ENCODE assay signal across 22 cellular contexts in genomic region chr1:152873495-152873894, GRCh38. TPM values are rescaled to one million over a fixed set of nuclear protein-coding genes. Genes with fewer than 3 reads are reported as not detected.
DNase-seq lines count a peak whose midpoint lies in the region; ATAC-seq and TF ChIP-seq lines count a peak whose summit lies in the region.
"Had no signal": no experiment of that assay in that cellular context is flagged by ENCODE, and none has a peak within 500 bp of the region (broad histone marks: within the 10 kb centered on the region; RNA-seq: fewer than 3 reads in every experiment).

No MANE protein-coding gene starts in this region.

- TF ChIP-seq CTCF in IMR-90 (conservative IDR thresholded peaks at IDR 0.05; ENCODE audit: low read depth, low read length) (no peak), mammary epithelial cell (conservative IDR thresholded peaks at IDR 0.05 in 1 of 2, IDR thresholded peaks at IDR 0.05 in 1 of 2; ENCODE audit: extremely low read depth in 1 of 2, insufficient read depth in 1 of 2, low read depth in 1 of 2, low read length in 2 of 2) (no peak), fibroblast of the aortic adventitia (IDR thresholded peaks at IDR 0.05; ENCODE audit: insufficient read depth, low read length) (no peak)

- no peaks in the 10 kb centered on the region for H3K36me3 Mint-ChIP-seq in activated naive CD4-positive, alpha-beta T cell treated with anti-CD3 and anti-CD28 coated beads for 36 hours (ENCODE audit: low read depth)
- H3K36me3 Mint-ChIP-seq: CD4-positive, CD25-positive, alpha-beta regulatory T cell had no signal

- dilution Hi-C loops in IMR-90 (cut with HindIII; ENCODE audit: low sequenced_read_pairs, unreplicated experiment) (no loop called here), mammary epithelial cell (cut with HindIII; ENCODE audit: low sequenced_read_pairs) (no loop called here)

- no peaks in the 10 kb centered on the region for H3K9me3 ChIP-seq in IMR-90 (ENCODE audit: control insufficient read depth, insufficient read depth, low read length)
- no peaks in the 10 kb centered on the region for H3K9me3 ChIP-seq in mammary epithelial cell (replicated peaks; ENCODE audit: insufficient read depth, low read length)
- H3K9me3 ChIP-seq: BE2C, Peyer's patch, SJCRH30 had no signal

- H3K4me3 Mint-ChIP-seq in activated naive CD4-positive, alpha-beta T cell treated with anti-CD3 and anti-CD28 coated beads for 36 hours = no peak overlapping the region
- H3K4me3 Mint-ChIP-seq: CD4-positive, CD25-positive, alpha-beta regulatory T cell had no signal

- DNase-seq in EH (ENCODE audit: low read depth) (peak; percentile 63), IMR-90 (peak; percentile 8), mammary epithelial cell (no peak), fibroblast of the aortic adventitia (ENCODE audit: low read depth) (peak; percentile 10), NCI-H2029 (lab: John Stamatoyannopoulos, UW) (no peak)
- no peak for DNase-seq in activated naive CD4-positive, alpha-beta T cell treated with anti-CD3 and anti-CD28 coated beads for 36 hours
- DNase-seq: BE2C; CD4-positive, CD25-positive, alpha-beta regulatory T cell; KG1; NCI-H1092 treated with DMSO at 0.1 percent for 48 hours; NCI-H1436 treated with DMSO at 0.1 percent for 48 hours; NCI-H1930; NCI-H345; NCI-H524; NCI-H774; NK-92 treated with Interleukin-12 subunit alpha and Interleukin-12 subunit beta, amount 100 ng/mL, for 24 hours; Peyer's patch; SJCRH30 had no signal

- H3K27ac Mint-ChIP-seq in activated naive CD4-positive, alpha-beta T cell treated with anti-CD3 and anti-CD28 coated beads for 36 hours = no peak overlapping the region
- H3K27ac Mint-ChIP-seq: CD4-positive, CD25-positive, alpha-beta regulatory T cell had no signal

- H2BK120ac ChIP-seq in IMR-90 (ENCODE audit: low read depth, low read length) = no peak overlapping the region

- POLR2A ChIA-PET in IMR-90 (lab: Charles Lee; ENCODE audit: unreplicated experiment) = no interaction called here

- no peak overlapping the region for H3K56ac ChIP-seq in IMR-90 (ENCODE audit: extremely low read depth, insufficient read depth, low read length)

- H3K79me1 ChIP-seq in IMR-90 (ENCODE audit: low read depth in 1 of 2, low read length in 2 of 2) = no peaks in the 10 kb centered on the region

- H4K8ac ChIP-seq in IMR-90 (ENCODE audit: low read depth in 2 of 2, low read length in 2 of 2) = no peak overlapping the region

- no peaks in the 10 kb centered on the region for H3K4me1 ChIP-seq in IMR-90 (ENCODE audit: control insufficient read depth, insufficient read depth, low read length)
- peaks cover 5% of the 10 kb centered on the region for H3K4me1 ChIP-seq in mammary epithelial cell (ENCODE audit: insufficient read depth, low read length)
- H3K4me1 ChIP-seq: BE2C, Peyer's patch, SJCRH30 had no signal

- H2BK15ac ChIP-seq in IMR-90 (ENCODE audit: low read depth, low read length) = no peak overlapping the region

- in situ Hi-C loops in IMR-90 (cut with MboI; ENCODE audit: low sequenced_read_pairs) = loop anchor here (5.0 kb wide), 1 partner anchor 354 kb away; no protein-coding TSS in a partner anchor
- in situ Hi-C loops in mammary epithelial cell (cut with MboI; ENCODE audit: low sequenced_read_pairs in 2 of 2) = loop anchor here (5.0 to 10.0 kb wide), 3 partner anchors 54 to 319 kb away; no protein-coding TSS in a partner anchor

- no peak overlapping the region for H2AK5ac ChIP-seq in IMR-90 (ENCODE audit: low read depth, low read length)

- no peak overlapping the region for H3K23ac ChIP-seq in IMR-90 (ENCODE audit: low read depth, low read length)

- H3K4ac ChIP-seq in IMR-90 (ENCODE audit: low read depth, low read length) = no peak overlapping the region

- H3K4me2 ChIP-seq in IMR-90 (ENCODE audit: low read depth, low read length) = no peak overlapping the region
- H3K4me2 ChIP-seq in mammary epithelial cell (ENCODE audit: insufficient read depth, low read depth, low read length) = peak overlapping the region; percentile 14

- no peaks in the 10 kb centered on the region for H3K9me3 Mint-ChIP-seq in activated naive CD4-positive, alpha-beta T cell treated with anti-CD3 and anti-CD28 coated beads for 36 hours

- H4K20me1 ChIP-seq in IMR-90 (ENCODE audit: insufficient read depth, low read length) (no peaks in the 10 kb centered on the region), mammary epithelial cell (ENCODE audit: insufficient read depth, low read length) (no peaks in the 10 kb centered on the region)

- H2AFZ ChIP-seq in IMR-90 (replicated peaks; ENCODE audit: low read length, poor library complexity) (no peak overlapping the region), mammary epithelial cell (ENCODE audit: low read depth, low read length) (no peak overlapping the region)

- no peak overlapping the region for H2BK20ac ChIP-seq in IMR-90 (ENCODE audit: low read depth, low read length)

- H3K9ac ChIP-seq in IMR-90 (ENCODE audit: low read depth, low read length) = no peak overlapping the region
- no peak overlapping the region for H3K9ac ChIP-seq in mammary epithelial cell (ENCODE audit: insufficient read depth, low read length)

- H3K79me2 ChIP-seq in mammary epithelial cell (ENCODE audit: insufficient read depth, low read length) = no peaks in the 10 kb centered on the region

- H3K27ac ChIP-seq in IMR-90 (ENCODE audit: insufficient read depth, low read length) (no peak overlapping the region), mammary epithelial cell (ENCODE audit: insufficient read depth, low read depth, low read length) (peak overlapping the region; percentile 19)
- H3K27ac ChIP-seq: Peyer's patch, SJCRH30 had no signal

- CTCF ChIA-PET in IMR-90 (lab: Yijun Ruan, JAX) (no interaction called here), mammary epithelial cell (lab: Charles Lee; ENCODE audit: low non-redundant PET) (interaction anchor here (0.6 kb wide), 1 partner anchor 820 kb away, joined by 5 read pairs; no protein-coding TSS in a partner anchor)
- CTCF ChIA-PET in activated naive CD4-positive, alpha-beta T cell treated with anti-CD3 and anti-CD28 coated beads for 36 hours (lab: Charles Lee) = no interaction called here

- no peak overlapping the region for H4K91ac ChIP-seq in IMR-90 (ENCODE audit: insufficient read depth, low read depth, low read length)

- no peak overlapping the region for H3K14ac ChIP-seq in IMR-90 (replicated peaks; ENCODE audit: low read depth, low read length)

- H3K9me1 ChIP-seq in IMR-90 (ENCODE audit: insufficient read depth, low read length) = no peaks in the 10 kb centered on the region

- H3K27me3 Mint-ChIP-seq in activated naive CD4-positive, alpha-beta T cell treated with anti-CD3 and anti-CD28 coated beads for 36 hours (ENCODE audit: low read depth) = peaks cover 8% of the 10 kb centered on the region
- H3K27me3 Mint-ChIP-seq: CD4-positive, CD25-positive, alpha-beta regulatory T cell had no signal

- H4K5ac ChIP-seq in IMR-90 (ENCODE audit: low read depth, low read length) = no peak overlapping the region

- no peak for TF ChIP-seq POLR2A in IMR-90 (IDR thresholded peaks at IDR 0.05; ENCODE audit: low read depth, low read length)

- H2BK5ac ChIP-seq in IMR-90 (ENCODE audit: low read depth, low read length, poor library complexity, severe bottlenecking) = no peak overlapping the region

- no peaks in the 10 kb centered on the region for H3K36me3 ChIP-seq in IMR-90 (ENCODE audit: control insufficient read depth, insufficient read depth, low read length)
- no peaks in the 10 kb centered on the region for H3K36me3 ChIP-seq in mammary epithelial cell (ENCODE audit: insufficient read depth, low read length)
- H3K36me3 ChIP-seq: BE2C, Peyer's patch, SJCRH30 had no signal

- BruUV-seq in IMR-90 (replicated peaks; lab: Mats Ljungman, UMichigan) (no TSS peak), mammary epithelial cell (replicated peaks; lab: Mats Ljungman, UMichigan) (no TSS peak)

- no peaks in the 10 kb centered on the region for H3K4me1 Mint-ChIP-seq in activated naive CD4-positive, alpha-beta T cell treated with anti-CD3 and anti-CD28 coated beads for 36 hours (ENCODE audit: low read depth)
- H3K4me1 Mint-ChIP-seq: CD4-positive, CD25-positive, alpha-beta regulatory T cell had no signal

- H3K27me3 ChIP-seq in IMR-90 (ENCODE audit: control insufficient read depth, insufficient read depth, low read length) (no peaks in the 10 kb centered on the region), mammary epithelial cell (ENCODE audit: insufficient read depth, low read length) (no peaks in the 10 kb centered on the region)
- H3K27me3 ChIP-seq: BE2C, Peyer's patch, SJCRH30 had no signal

- TF ChIP-seq RAD21 in IMR-90 (IDR thresholded peaks at IDR 0.05; ENCODE audit: low read length) = no peak

- no peak overlapping the region for H3K18ac ChIP-seq in IMR-90 (ENCODE audit: low read depth, low read length)

- H3K4me3 ChIP-seq in IMR-90 (ENCODE audit: insufficient read depth, low read depth, low read length) (no peak overlapping the region), mammary epithelial cell (replicated peaks in 1 of 3; ENCODE audit: insufficient read depth in 1 of 3, low read depth in 2 of 3, low read length in 3 of 3) (no peak overlapping the region), fibroblast of the aortic adventitia (ENCODE audit: low read depth, low read length) (no peak overlapping the region)
- H3K4me3 ChIP-seq: Peyer's patch, SJCRH30 had no signal

- intact Hi-C loops in IMR-90 (cut with micrococcal nuclease) = no loop called here
- intact Hi-C loops in mammary epithelial cell (cut with micrococcal nuclease) = loop anchor here (1.0 to 5.0 kb wide), 4 partner anchors 34 to 414 kb away; partner anchors contain the start of gene IVL
- intact Hi-C loops in activated naive CD4-positive, alpha-beta T cell treated with anti-CD3 and anti-CD28 coated beads for 36 hours (cut with micrococcal nuclease) = no loop called here

- peak; percentile 59 for ATAC-seq in IMR-90 (ENCODE audit: low read depth)
- ATAC-seq in HG03378 (IDR thresholded peaks at IDR 0.05; ENCODE audit: unreplicated experiment) = no peak
- ATAC-seq in GM18502 (IDR thresholded peaks at IDR 0.05; ENCODE audit: poor library complexity, unreplicated experiment) = no peak

- H2AK9ac ChIP-seq in IMR-90 (replicated peaks; ENCODE audit: low read depth, low read length, poor library complexity) = no peak overlapping the region

RNA-seq across cellular contexts. Expression of gene SMCP, which starts 4.6 kb away (rescaled TPM):
- total RNA-seq in IMR-90 (2012; rRNA removed) (not detected in 2 replicates), mammary epithelial cell (not detected), fibroblast of the aortic adventitia (ENCODE audit: low replicate concordance) (not detected in 2 replicates)
- polyA plus RNA-seq in IMR-90 (2012; rRNA removed) (not detected in 2 replicates), mammary epithelial cell (not detected)
- polyA plus RNA-seq in IMR-90 (2012; cell fraction: cytosol; rRNA removed) = not detected in 2 replicates
- polyA plus RNA-seq in IMR-90 (2012; cell fraction: nucleus; rRNA removed; ENCODE audit: low replicate concordance) = not detected in 2 replicates
- not detected for polyA minus RNA-seq in mammary epithelial cell
- total RNA-seq in activated naive CD4-positive, alpha-beta T cell treated with anti-CD3 and anti-CD28 coated beads for 36 hours = not detected
- total RNA-seq: CD4-positive, CD25-positive, alpha-beta regulatory T cell; H1; HT1080; Peyer's patch; SJCRH30 had no signal
- polyA plus RNA-seq: CD4-positive, CD25-positive, alpha-beta regulatory T cell; H1 had no signal

RNA-seq across cellular contexts. Expression of gene LCE7A, which starts 13.7 kb away (rescaled TPM):
- total RNA-seq in IMR-90 (2012; rRNA removed) = not detected in 2 replicates
- polyA plus RNA-seq in IMR-90 (2012; rRNA removed) = not detected in 2 replicates
- not detected in 2 replicates for polyA plus RNA-seq in IMR-90 (2012; cell fraction: cytosol; rRNA removed)
- polyA plus RNA-seq in IMR-90 (2012; cell fraction: nucleus; rRNA removed; ENCODE audit: low replicate concordance) = not detected in 2 replicates
- not detected for total RNA-seq in mammary epithelial cell
- not detected for polyA plus RNA-seq in mammary epithelial cell
- polyA minus RNA-seq in mammary epithelial cell = not detected
- not detected in 2 replicates for total RNA-seq in fibroblast of the aortic adventitia (ENCODE audit: low replicate concordance)
- total RNA-seq in activated naive CD4-positive, alpha-beta T cell treated with anti-CD3 and anti-CD28 coated beads for 36 hours = not detected
- total RNA-seq: CD4-positive, CD25-positive, alpha-beta regulatory T cell; H1; HT1080; Peyer's patch; SJCRH30 had no signal
- polyA plus RNA-seq: CD4-positive, CD25-positive, alpha-beta regulatory T cell; H1 had no signal

RNA-seq across cellular contexts. Expression of gene LCE6A, which starts 30.8 kb away (rescaled TPM):
- not detected in 2 replicates for total RNA-seq in IMR-90 (2012; rRNA removed)
- polyA plus RNA-seq in IMR-90 (2012; rRNA removed) = not detected in 2 replicates
- polyA plus RNA-seq in IMR-90 (2012; cell fraction: cytosol; rRNA removed) = not detected in 2 replicates
- polyA plus RNA-seq in IMR-90 (2012; cell fraction: nucleus; rRNA removed; ENCODE audit: low replicate concordance) = not detected in 2 replicates
- not detected for total RNA-seq in mammary epithelial cell
- polyA plus RNA-seq in mammary epithelial cell = not detected
- polyA minus RNA-seq in mammary epithelial cell = not detected
- not detected in 2 replicates for total RNA-seq in fibroblast of the aortic adventitia (ENCODE audit: low replicate concordance)
- total RNA-seq in activated naive CD4-positive, alpha-beta T cell treated with anti-CD3 and anti-CD28 coated beads for 36 hours = not detected
- total RNA-seq: CD4-positive, CD25-positive, alpha-beta regulatory T cell; H1; HT1080; Peyer's patch; SJCRH30 had no signal
- polyA plus RNA-seq: CD4-positive, CD25-positive, alpha-beta regulatory T cell; H1 had no signal

RNA-seq across cellular contexts. Expression of gene IVL, which starts 34.9 kb away (rescaled TPM):
- total RNA-seq in IMR-90 (2012; rRNA removed) (not detected in 2 replicates), mammary epithelial cell (10 to 100 TPM in 1 of 2 donors, under 1 TPM in 1; 0.50 to 19.1 TPM), fibroblast of the aortic adventitia (ENCODE audit: low replicate concordance) (not detected in 2 replicates)
- polyA plus RNA-seq in IMR-90 (2012; rRNA removed) (not detected in 2 replicates), mammary epithelial cell (21.5 TPM)
- polyA plus RNA-seq in IMR-90 (2012; cell fraction: cytosol; rRNA removed) = not detected in 2 replicates
- polyA plus RNA-seq in IMR-90 (2012; cell fraction: nucleus; rRNA removed; ENCODE audit: low replicate concordance) = not detected in 2 replicates
- 11.8 TPM for polyA minus RNA-seq in mammary epithelial cell
- total RNA-seq in activated naive CD4-positive, alpha-beta T cell treated with anti-CD3 and anti-CD28 coated beads for 36 hours = not detected
- total RNA-seq: CD4-positive, CD25-positive, alpha-beta regulatory T cell; H1; Peyer's patch; SJCRH30 had no signal
- polyA plus RNA-seq: CD4-positive, CD25-positive, alpha-beta regulatory T cell; H1 had no signal

RNA-seq across cellular contexts. Expression of gene LCE1A, which starts 46.2 kb away (rescaled TPM):
- not detected in 2 replicates for total RNA-seq in IMR-90 (2012; rRNA removed)
- polyA plus RNA-seq in IMR-90 (2012; rRNA removed) = not detected in 2 replicates
- polyA plus RNA-seq in IMR-90 (2012; cell fraction: cytosol; rRNA removed) = not detected in 2 replicates
- polyA plus RNA-seq in IMR-90 (2012; cell fraction: nucleus; rRNA removed; ENCODE audit: low replicate concordance) = not detected in 2 replicates
- total RNA-seq in mammary epithelial cell = not detected
- polyA plus RNA-seq in mammary epithelial cell = not detected
- polyA minus RNA-seq in mammary epithelial cell = not detected
- total RNA-seq in fibroblast of the aortic adventitia (ENCODE audit: low replicate concordance) = not detected in 2 replicates
- not detected for total RNA-seq in activated naive CD4-positive, alpha-beta T cell treated with anti-CD3 and anti-CD28 coated beads for 36 hours
- total RNA-seq: CD4-positive, CD25-positive, alpha-beta regulatory T cell; H1; HT1080; Peyer's patch; SJCRH30 had no signal
- polyA plus RNA-seq: CD4-positive, CD25-positive, alpha-beta regulatory T cell; H1 had no signal

Comparison
In these comparisons a context has a peak if more than half of its experiments do, and no peak if none do; other contexts are left out.
1. DNase-seq: peak in EH (single experiment), IMR-90 (single experiment) and fibroblast of the aortic adventitia (single experiment); none in mammary epithelial cell (single experiment), NCI-H2029 (single experiment) and activated naive CD4-positive, alpha-beta T cell treated with anti-CD3 and anti-CD28 coated beads for 36 hours (single experiment).